In genomic region chr1:115325876-115326275, GRCh38 we compare ENCODE assay signal across 27 cellular contexts. TPM values are rescaled to one million over a fixed set of nuclear protein-coding genes. Genes with fewer than 3 reads are reported as not detected.
A peak's percentile ranks its signal among the peaks of the same experiment; 100 is the strongest.
DNase-seq lines count a peak whose midpoint lies in the region; ATAC-seq and TF ChIP-seq lines count a peak whose summit lies in the region.
"Had no signal": no experiment of that assay in that cellular context is flagged by ENCODE, and none has a peak within 500 bp of the region (broad histone marks: within the 10 kb centered on the region; RNA-seq: fewer than 3 reads in every experiment).

No MANE protein-coding gene starts in this region.

- H3K4me2 ChIP-seq in fibroblast of lung (ENCODE audit: extremely low read depth, insufficient read depth, low read length): no peak overlapping the region

- peak overlapping the region; percentile 13 for H3K27ac ChIP-seq in fibroblast of lung (ENCODE audit: insufficient read depth, low read length)
- H3K27ac ChIP-seq in colonic mucosa: no peak overlapping the region
- H3K27ac ChIP-seq: epithelial cell of prostate, HL-60 had no signal

- no peak overlapping the region for H2AFZ ChIP-seq in fibroblast of lung (ENCODE audit: low read length)

- H3K9ac ChIP-seq in fibroblast of lung (ENCODE audit: insufficient read depth, low read length) (no peak overlapping the region), colonic mucosa (ENCODE audit: low read depth in 2 of 2, low read length in 2 of 2) (no peak overlapping the region)

- H3K4me1 ChIP-seq in fibroblast of lung (ENCODE audit: control insufficient read depth, extremely low read depth, insufficient read depth, low read length): peaks cover 34% of the 10 kb centered on the region
- no peaks in the 10 kb centered on the region for H3K4me1 ChIP-seq in colonic mucosa
- H3K4me1 ChIP-seq: BE2C, Caco-2 had no signal

- TF ChIP-seq CTCF in fibroblast of lung (conservative IDR thresholded peaks at IDR 0.05 in 1 of 2, IDR thresholded peaks at IDR 0.05 in 1 of 2; ENCODE audit: low read depth in 1 of 2, low read length in 2 of 2) (no peak), colonic mucosa (IDR thresholded peaks at IDR 0.05) (no peak)

- no peak for DNase-seq in Right ventricle myocardium inferior (ENCODE audit: missing footprints)
- DNase-seq in cardiac septum (ENCODE audit: low spot score): no peak
- DNase-seq in fibroblast of lung (ENCODE audit: low read depth in 2 of 2): no peak
- peak; percentile 43 to 66 for DNase-seq in lung microvascular endothelial cell (ENCODE audit: low read depth in 2 of 2)
- no peak for DNase-seq in colonic mucosa
- DNase-seq: 8988T; activated CD4-positive, alpha-beta T cell treated with anti-CD3 and anti-CD28 coated beads, Interleukin-2, amount 10 ng/mL, durations not matched to agents 7 days and 5 days; activated effector memory CD4-positive, alpha-beta T cell treated with Interleukin-2 at 50 U/mL for 16 hours; BE2C; Caco-2; caudate nucleus; left colon; MG63; NCI-H1436 treated with DMSO at 0.1 percent for 48 hours; NCI-H2171; NCI-H526; SHP77; stimulated activated CD8-positive, alpha-beta memory T cell treated with anti-CD3 and anti-CD28 coated beads, Interleukin-4, amount 100 ng/mL, for 48 hours had no signal

- ATAC-seq in Right ventricle myocardium inferior (peak; percentile 64), GM18519 (IDR thresholded peaks at IDR 0.05; ENCODE audit: low FRiP score, unreplicated experiment) (no peak), GM21360 (IDR thresholded peaks at IDR 0.05; ENCODE audit: unreplicated experiment) (no peak), GM18873 (IDR thresholded peaks at IDR 0.05; ENCODE audit: low FRiP score, unreplicated experiment) (no peak)
- ATAC-seq: gastroesophageal sphincter, left colon had no signal

- no peaks in the 10 kb centered on the region for H4K20me1 ChIP-seq in fibroblast of lung (ENCODE audit: control insufficient read depth, extremely low read depth, insufficient read depth, low read length)

- H3K36me3 ChIP-seq in fibroblast of lung (ENCODE audit: control insufficient read depth, insufficient read depth, low read length) (no peaks in the 10 kb centered on the region), colonic mucosa (no peaks in the 10 kb centered on the region)
- H3K36me3 ChIP-seq: BE2C, gastroesophageal sphincter, MG63 had no signal

- intact Hi-C loops in Right ventricle myocardium inferior (cut with DNase I): no loop called here
- intact Hi-C loops in cardiac septum (cut with DNase I): no loop called here
- intact Hi-C loops in colonic mucosa (cut with DNase I): no loop called here

- H3K4me3 ChIP-seq in fibroblast of lung (replicated peaks in 1 of 4; ENCODE audit: control extremely low read depth in 1 of 4, insufficient read depth in 1 of 4, low read depth in 3 of 4, low read length in 4 of 4) (no peak overlapping the region), colonic mucosa (no peak overlapping the region)
- H3K4me3 ChIP-seq: gastroesophageal sphincter, MG63 had no signal

- H3K9me3 ChIP-seq in fibroblast of lung (ENCODE audit: control insufficient read depth, insufficient read depth, low read depth, low read length) (no peaks in the 10 kb centered on the region), colonic mucosa (no peaks in the 10 kb centered on the region)
- H3K9me3 ChIP-seq: BE2C, Caco-2, gastroesophageal sphincter, MG63 had no signal

- H3K79me2 ChIP-seq in fibroblast of lung (ENCODE audit: control insufficient read depth, insufficient read depth, low read length): peaks cover 48% of the 10 kb centered on the region

- H3K27me3 ChIP-seq in fibroblast of lung (ENCODE audit: control insufficient read depth, insufficient read depth, low read length) (no peaks in the 10 kb centered on the region), colonic mucosa (no peaks in the 10 kb centered on the region)
- H3K27me3 ChIP-seq: BE2C, gastroesophageal sphincter, MG63 had no signal

RNA-seq across cellular contexts. Expression of gene NGF, which starts 12.2 kb away (rescaled TPM):
- total RNA-seq in Right ventricle myocardium inferior (4.9 TPM), cardiac septum (2.1 TPM), fibroblast of lung (4.0 and 8.5 TPM in 2 replicates), lung microvascular endothelial cell (under 0.01 and 0.22 TPM in 2 replicates), colonic mucosa (under 1 TPM in 1 of 2 donors, not detected in 1; 0.64 TPM)
- 12.8 and 17.6 TPM in 2 replicates for polyA plus RNA-seq in fibroblast of lung
- 7.2 and 13.2 TPM in 2 replicates for polyA plus RNA-seq in fibroblast of lung (2012)
- polyA minus RNA-seq in fibroblast of lung (ENCODE audit: low replicate concordance): 26.0 and 29.8 TPM in 2 replicates
- total RNA-seq: activated CD4-positive, alpha-beta T cell treated with anti-CD3 and anti-CD28 coated beads, Interleukin-2, amount 10 ng/mL, durations not matched to agents 7 days and 5 days; Caco-2; neural crest cell; pulmonary artery endothelial cell; T-helper 1 cell treated with Interleukin-12 subunit alpha and Interleukin-12 subunit beta and Interleukin-4 antibody, amounts not matched to agents 30 ng/mL and 1 ng/mL, for 36 hours had no signal

Comparison
In these comparisons a context has a peak if more than half of its experiments do, and no peak if none do; other contexts are left out.
1. DNase-seq: peak in lung microvascular endothelial cell (2 of 2); none in Right ventricle myocardium inferior (single experiment), cardiac septum (single experiment), fibroblast of lung (0 of 2) and colonic mucosa (single experiment).